ENCODE assay signal across 17 cellular contexts in genomic region chr9:20225841-20226240, GRCh38.
DNase-seq lines count a peak whose midpoint lies in the region; ATAC-seq, FAIRE-seq and TF ChIP-seq lines count a peak whose summit lies in the region.
"Had no signal": no experiment of that assay in that cellular context is flagged by ENCODE, and none has a peak within 500 bp of the region (broad histone marks: within the 10 kb centered on the region; RNA-seq: fewer than 3 reads in every experiment).

No MANE protein-coding gene starts in this region.

- dilution Hi-C loops in keratinocyte (cut with MboI; ENCODE audit: extremely low pct_ligation_motif_present, low sequenced_read_pairs): no loop called here

- no peaks in the 10 kb centered on the region for H3K27me3 ChIP-seq in SJSA1 (replicated peaks)
- no peaks in the 10 kb centered on the region for H3K27me3 ChIP-seq in keratinocyte (ENCODE audit: control insufficient read depth, extremely low read depth, insufficient read depth, low read length)
- H3K27me3 ChIP-seq: BLaER1 treated with 17β-estradiol and CSF1 and Interleukin-3, amounts not matched to agents 10 nM and 100 nM; brain microvascular endothelial cell had no signal

- DNase-seq in AG10803 (ENCODE audit: low read depth) (no peak), ELR (ENCODE audit: low read depth) (peak; percentile 17), SJSA1 (ENCODE audit: low read depth in 1 of 2, low spot score in 2 of 2) (no peak), keratinocyte (ENCODE audit: low read depth, low spot score) (no peak), Right ventricle myocardium superior (no peak), activated gamma-delta T cell (lab: John Stamatoyannopoulos, UW) (no peak), erythroblast (lab: John Stamatoyannopoulos, UW) (no peak)
- DNase-seq: activated CD4-positive, CD25-positive, alpha-beta regulatory T cell; activated naive CD4-positive, alpha-beta T cell treated with Interleukin-2 at 50 U/mL for 16 hours; brain microvascular endothelial cell; DMS53; dorsolateral prefrontal cortex; NCI-H524; PC-9; stimulated activated CD4-positive, alpha-beta T cell treated with anti-CD3 and anti-CD28 coated beads, Interleukin-1b, Interleukin-23, amount 100 ng/mL, for 48 hours had no signal

- H3K4me1 ChIP-seq in SJSA1 (replicated peaks) (no peaks in the 10 kb centered on the region), keratinocyte (ENCODE audit: control insufficient read depth, extremely low read depth, insufficient read depth, low read length) (peaks cover 11% of the 10 kb centered on the region)

- H3K4me2 ChIP-seq in keratinocyte (ENCODE audit: control insufficient read depth, extremely low read depth, insufficient read depth, low read depth, low read length): peak overlapping the region; percentile 30
- H3K4me2 ChIP-seq: PC-9 had no signal

- H4K20me1 ChIP-seq in keratinocyte (ENCODE audit: control insufficient read depth, extremely low read depth, insufficient read depth, low read length): no peaks in the 10 kb centered on the region
- H4K20me1 ChIP-seq: BLaER1 treated with 17β-estradiol and CSF1 and Interleukin-3, amounts not matched to agents 10 nM and 100 nM had no signal

- H3K9me1 ChIP-seq in keratinocyte (ENCODE audit: control insufficient read depth, extremely low read depth, insufficient read depth, low read length): no peaks in the 10 kb centered on the region

- H3K36me3 ChIP-seq in SJSA1 (no peaks in the 10 kb centered on the region), keratinocyte (ENCODE audit: control insufficient read depth in 2 of 2, extremely low read depth in 1 of 2, insufficient read depth in 2 of 2, low read length in 2 of 2) (no peaks in the 10 kb centered on the region)
- H3K36me3 ChIP-seq: BLaER1 treated with 17β-estradiol and CSF1 and Interleukin-3, amounts not matched to agents 10 nM and 100 nM; brain microvascular endothelial cell had no signal

- TF ChIP-seq CTCF in AG10803 (conservative IDR thresholded peaks at IDR 0.05; ENCODE audit: low read length) (no peak), keratinocyte (optimal IDR thresholded peaks at IDR 0.05 in 1 of 3, IDR thresholded peaks at IDR 0.05 in 1 of 3, conservative IDR thresholded peaks at IDR 0.05 in 1 of 3; ENCODE audit: extremely low read depth in 1 of 3, insufficient read depth in 2 of 3, low read length in 3 of 3) (no peak)

- TF ChIP-seq POLR2A in erythroblast (IDR thresholded peaks at IDR 0.05; ENCODE audit: low read length): no peak

- H3K9me3 ChIP-seq in SJSA1 (replicated peaks): no peaks in the 10 kb centered on the region
- no peaks in the 10 kb centered on the region for H3K9me3 ChIP-seq in keratinocyte (ENCODE audit: control insufficient read depth, low read depth, low read length)
- H3K9me3 ChIP-seq: BLaER1 treated with 17β-estradiol and CSF1 and Interleukin-3, amounts not matched to agents 10 nM and 100 nM had no signal

- H3K9ac ChIP-seq in keratinocyte (ENCODE audit: control insufficient read depth, extremely low read depth, insufficient read depth, low read length): no peak overlapping the region
- H3K9ac ChIP-seq: BLaER1 treated with 17β-estradiol and CSF1 and Interleukin-3, amounts not matched to agents 10 nM and 100 nM had no signal

- H3K4me3 ChIP-seq in AG10803 (ENCODE audit: low read length): peak overlapping the region; percentile 25
- 0 out of 2 replicates have a peak overlapping the region, but pooled peaks have one; percentile 9 for H3K4me3 ChIP-seq in SJSA1
- H3K4me3 ChIP-seq in keratinocyte (ENCODE audit: control insufficient read depth in 2 of 3, extremely low read depth in 1 of 3, insufficient read depth in 2 of 3, low read depth in 1 of 3, low read length in 3 of 3): peak overlapping the region in 1 of 3 experiments; percentile 4
- H3K4me3 ChIP-seq: BLaER1 treated with 17β-estradiol and CSF1 and Interleukin-3, amounts not matched to agents 10 nM and 100 nM; dorsolateral prefrontal cortex; PC-9 had no signal

- intact Hi-C loops in Right ventricle myocardium superior (cut with DNase I): no loop called here

- H3K79me2 ChIP-seq in keratinocyte (ENCODE audit: control insufficient read depth, insufficient read depth, low read length): no peaks in the 10 kb centered on the region

- peak; percentile 13 for FAIRE-seq in keratinocyte (lab: Jason Lieb, UNC)

- peak overlapping the region; percentile 62 for H2AFZ ChIP-seq in keratinocyte (ENCODE audit: control insufficient read depth, low read length)
- H2AFZ ChIP-seq: PC-9 had no signal

- H3K27ac ChIP-seq in SJSA1: 0 out of 2 replicates have a peak overlapping the region, but pooled peaks have one; percentile 19
- H3K27ac ChIP-seq in keratinocyte (ENCODE audit: control insufficient read depth, insufficient read depth, low read length): no peak overlapping the region
- H3K27ac ChIP-seq: BLaER1 treated with 17β-estradiol and CSF1 and Interleukin-3, amounts not matched to agents 10 nM and 100 nM; brain microvascular endothelial cell; dorsolateral prefrontal cortex; PC-9 had no signal

- ATAC-seq in Right ventricle myocardium superior (ENCODE audit: poor library complexity): no peak
- no peak for ATAC-seq in GM18861 (IDR thresholded peaks at IDR 0.05; ENCODE audit: unreplicated experiment)
